In the genomic region with DNA sequence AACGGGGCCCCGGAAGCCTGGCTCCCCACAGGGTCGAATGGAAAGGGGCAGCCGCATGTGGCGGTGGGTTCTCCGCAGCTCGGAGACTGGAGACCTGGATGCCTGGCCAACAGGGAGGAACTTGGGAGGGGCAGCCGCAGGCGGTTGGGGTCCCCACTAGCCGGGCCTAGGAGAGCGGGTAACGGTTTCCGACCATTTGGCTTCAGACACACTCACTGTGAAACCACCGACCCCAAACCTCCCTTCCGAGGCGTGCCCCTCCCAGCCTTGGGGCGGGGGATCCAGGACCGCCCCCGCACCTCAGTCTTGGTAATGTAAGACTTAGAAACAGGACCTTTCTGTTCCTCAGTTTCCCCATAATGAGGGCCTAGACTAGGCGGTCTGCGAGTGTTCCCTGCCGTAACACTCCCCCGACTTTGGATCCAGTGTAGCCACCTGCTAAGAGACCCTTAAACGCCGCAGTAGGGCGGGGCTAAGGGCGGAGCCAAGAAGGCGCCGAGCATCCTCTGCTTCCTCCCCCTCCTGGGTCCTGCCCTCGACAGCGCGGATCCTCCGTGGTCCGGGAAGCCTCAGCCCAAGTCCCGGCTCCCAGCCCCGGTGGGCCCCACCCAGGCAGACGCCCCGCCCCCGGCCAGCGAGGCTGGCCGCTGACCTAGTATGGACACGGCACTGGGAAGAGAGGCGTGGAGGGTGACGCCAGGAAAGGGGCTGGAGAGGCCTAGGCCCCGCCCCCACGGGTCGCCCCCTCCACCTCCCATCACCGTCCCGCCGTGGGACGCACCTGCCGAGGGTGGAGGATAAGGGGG, we compare ENCODE assay signal across 8 cellular contexts. TPM values are rescaled to one million over a fixed set of nuclear protein-coding genes. Genes with fewer than 3 reads are reported as not detected.
DNase-seq lines count a peak whose midpoint lies in the region; ATAC-seq, FAIRE-seq and TF ChIP-seq lines count a peak whose summit lies in the region.

No MANE protein-coding gene starts in this region.

- H3K36me3 ChIP-seq in KOPT-K1 (ENCODE audit: insufficient read depth, low read length) (peaks cover 9% of the 10 kb centered on the region), mucosa of descending colon (ENCODE audit: low read depth) (no peaks in the 10 kb centered on the region)
- H3K36me3 ChIP-seq in effector memory CD4-positive, alpha-beta T cell (ENCODE audit: control insufficient read depth, insufficient read depth, low read length), result peaks cover 12% of the 10 kb centered on the region

- CTCF ChIA-PET in activated CD4-positive, alpha-beta memory T cell treated with anti-CD3 and anti-CD28 coated beads for 36 hours (lab: Charles Lee), result interaction anchor here (1.4 to 3.6 kb wide), 3 partner anchors 11 to 65 kb away, joined by 4 to 20 read pairs (median 5); partner anchors contain the start of gene MEN1

- peak overlapping the region; percentile 82 for H3K4me3 Mint-ChIP-seq in activated CD4-positive, alpha-beta memory T cell treated with anti-CD3 and anti-CD28 coated beads for 36 hours
- peak overlapping the region; percentile 86 for H3K4me3 Mint-ChIP-seq in stimulated activated memory B cell treated with anti-CD40 and anti-IgM and Interleukin-4, amounts not matched to agents 10 μg/mL and 1 μg/mL and 100 μg/mL, for 72 hours

- H3K9me3 ChIP-seq in KOPT-K1 (ENCODE audit: insufficient read depth, low read length, poor library complexity, severe bottlenecking) (no peaks in the 10 kb centered on the region), mucosa of descending colon (no peaks in the 10 kb centered on the region)
- no peaks in the 10 kb centered on the region for H3K9me3 ChIP-seq in effector memory CD4-positive, alpha-beta T cell (ENCODE audit: control insufficient read depth, low read length)

- peaks cover 8% of the 10 kb centered on the region for H3K27me3 Mint-ChIP-seq in activated CD4-positive, alpha-beta memory T cell treated with anti-CD3 and anti-CD28 coated beads for 36 hours
- H3K27me3 Mint-ChIP-seq in stimulated activated memory B cell treated with anti-CD40 and anti-IgM and Interleukin-4, amounts not matched to agents 10 μg/mL and 1 μg/mL and 100 μg/mL, for 72 hours, result no peaks in the 10 kb centered on the region

- H3K4me3 ChIP-seq in effector memory CD4-positive, alpha-beta T cell (ENCODE audit: insufficient read depth, low read depth, low read length, poor library complexity, severe bottlenecking), result peak overlapping the region; percentile 76
- H3K4me3 ChIP-seq in mucosa of descending colon, result no peak overlapping the region

- in situ Hi-C loops in Caki2 (cut with HindIII; ENCODE audit: low pct_unique_long_range_greater_than_20kb, low sequenced_read_pairs), result no loop called here

- peak; percentile 36 for ATAC-seq in mucosa of descending colon
- peak; percentile 64 for ATAC-seq in stimulated activated memory B cell treated with anti-CD40 and anti-IgM and Interleukin-4, amounts not matched to agents 10 μg/mL and 1 μg/mL and 100 μg/mL, for 72 hours
- ATAC-seq in HG02642 (IDR thresholded peaks at IDR 0.05; ENCODE audit: poor library complexity, unreplicated experiment), result no peak

- no peaks in the 10 kb centered on the region for H3K9me3 Mint-ChIP-seq in activated CD4-positive, alpha-beta memory T cell treated with anti-CD3 and anti-CD28 coated beads for 36 hours
- H3K9me3 Mint-ChIP-seq in stimulated activated memory B cell treated with anti-CD40 and anti-IgM and Interleukin-4, amounts not matched to agents 10 μg/mL and 1 μg/mL and 100 μg/mL, for 72 hours, result no peaks in the 10 kb centered on the region

- POLR2A ChIA-PET in activated CD4-positive, alpha-beta memory T cell treated with anti-CD3 and anti-CD28 coated beads for 36 hours (lab: Charles Lee), result interaction anchor here (1.7 kb wide), 1 partner anchor 12 kb away, joined by 6 read pairs; no protein-coding TSS in a partner anchor

- no peak for FAIRE-seq in HTR-8/SVneo (lab: Jason Lieb, UNC)

- H3K27me3 ChIP-seq in effector memory CD4-positive, alpha-beta T cell (replicated peaks; ENCODE audit: control insufficient read depth, insufficient read depth, low read length, poor library complexity, severe bottlenecking), result no peaks in the 10 kb centered on the region

- peaks cover 25% of the 10 kb centered on the region for H3K4me1 ChIP-seq in effector memory CD4-positive, alpha-beta T cell (ENCODE audit: control insufficient read depth, insufficient read depth, low read length, poor library complexity, severe bottlenecking)
- H3K4me1 ChIP-seq in mucosa of descending colon (ENCODE audit: low read depth), result peaks cover 28% of the 10 kb centered on the region

- peak overlapping the region; percentile 70 for H3K27ac Mint-ChIP-seq in activated CD4-positive, alpha-beta memory T cell treated with anti-CD3 and anti-CD28 coated beads for 36 hours
- peak overlapping the region; percentile 94 for H3K27ac Mint-ChIP-seq in stimulated activated memory B cell treated with anti-CD40 and anti-IgM and Interleukin-4, amounts not matched to agents 10 μg/mL and 1 μg/mL and 100 μg/mL, for 72 hours

- intact Hi-C loops in activated CD4-positive, alpha-beta memory T cell treated with anti-CD3 and anti-CD28 coated beads for 36 hours (cut with micrococcal nuclease), result loop anchor here (2.0 to 10.0 kb wide), 2 partner anchors 17 to 369 kb away; partner anchors contain the start of genes TM7SF2 and ZNHIT2
- intact Hi-C loops in mucosa of descending colon (cut with DNase I, micrococcal nuclease), result no loop called here

- DNase-seq in Caki2 (ENCODE audit: low read depth) (peak; percentile 61), mucosa of descending colon (peak; percentile 64 to 89 (median 78)), HTR-8/SVneo (ENCODE audit: insufficient read length, low spot score) (no peak)
- peak; percentile 69 for DNase-seq in activated CD4-positive, alpha-beta memory T cell treated with anti-CD3 and anti-CD28 coated beads for 36 hours
- peak; percentile 68 to 75 (median 73) for DNase-seq in effector memory CD4-positive, alpha-beta T cell

- H3K4me1 Mint-ChIP-seq in activated CD4-positive, alpha-beta memory T cell treated with anti-CD3 and anti-CD28 coated beads for 36 hours (ENCODE audit: low read depth), result peaks cover 23% of the 10 kb centered on the region
- H3K4me1 Mint-ChIP-seq in stimulated activated memory B cell treated with anti-CD40 and anti-IgM and Interleukin-4, amounts not matched to agents 10 μg/mL and 1 μg/mL and 100 μg/mL, for 72 hours, result peaks cover 62% of the 10 kb centered on the region

- no peak for TF ChIP-seq CTCF in mucosa of descending colon (IDR thresholded peaks at IDR 0.05)

- peaks cover 1% of the 10 kb centered on the region for H3K36me3 Mint-ChIP-seq in activated CD4-positive, alpha-beta memory T cell treated with anti-CD3 and anti-CD28 coated beads for 36 hours
- H3K36me3 Mint-ChIP-seq in stimulated activated memory B cell treated with anti-CD40 and anti-IgM and Interleukin-4, amounts not matched to agents 10 μg/mL and 1 μg/mL and 100 μg/mL, for 72 hours, result peaks cover 16% of the 10 kb centered on the region

- H3K27ac ChIP-seq in KOPT-K1 (ENCODE audit: low read depth, low read length, poor library complexity, severe bottlenecking), result peak overlapping the region; percentile 98
- peak overlapping the region; percentile 98 for H3K27ac ChIP-seq in effector memory CD4-positive, alpha-beta T cell (ENCODE audit: insufficient read depth, low read length, poor library complexity, severe bottlenecking)

RNA-seq across cellular contexts. Expression of gene RASGRP2, which starts 1.8 kb away (rescaled TPM):
- total RNA-seq in Caki2 (2014; rRNA removed; shearing (Covaris generic); ENCODE audit: low replicate concordance), result not detected in 2 replicates
- 1 to 10 TPM; 7.5 to 8.2 TPM for total RNA-seq in activated CD4-positive, alpha-beta memory T cell treated with anti-CD3 and anti-CD28 coated beads for 36 hours
- total RNA-seq in mucosa of descending colon, result 10 to 100 TPM in 1 of 3 donors, 1 to 10 TPM in 2; 3.3 to 25.6 (median 9.7) TPM

RNA-seq across cellular contexts. Expression of gene PYGM, which starts 14.0 kb away (rescaled TPM):
- 0.23 TPM in 1 of 2 replicates, not detected in the other for total RNA-seq in Caki2 (2014; rRNA removed; shearing (Covaris generic); ENCODE audit: low replicate concordance)
- total RNA-seq in activated CD4-positive, alpha-beta memory T cell treated with anti-CD3 and anti-CD28 coated beads for 36 hours, result 1 to 10 TPM in 1 of 2 experiments, under 1 TPM in 1; 0.94 to 1.6 TPM
- total RNA-seq in mucosa of descending colon, result 10 to 100 TPM in 1 of 3 donors, 1 to 10 TPM in 2; 2.0 to 21.1 (median 2.8) TPM

RNA-seq across cellular contexts. Expression of gene NRXN2, which starts 22.7 kb away (rescaled TPM):
- total RNA-seq in Caki2 (2014; rRNA removed; shearing (Covaris generic); ENCODE audit: low replicate concordance), result 2.2 and 22.7 TPM in 2 replicates
- under 1 TPM; 0.31 to 0.41 TPM for total RNA-seq in activated CD4-positive, alpha-beta memory T cell treated with anti-CD3 and anti-CD28 coated beads for 36 hours
- 10 to 100 TPM in 1 of 3 donors, 1 to 10 TPM in 2; 3.9 to 42.0 (median 6.9) TPM for total RNA-seq in mucosa of descending colon

RNA-seq across cellular contexts. Expression of gene SF1, which starts 32.6 kb away (rescaled TPM):
- 43.2 and 95.5 TPM in 2 replicates for total RNA-seq in Caki2 (2014; rRNA removed; shearing (Covaris generic); ENCODE audit: low replicate concordance)
- 100 to 1,000 TPM; 323 to 328 TPM for total RNA-seq in activated CD4-positive, alpha-beta memory T cell treated with anti-CD3 and anti-CD28 coated beads for 36 hours
- total RNA-seq in mucosa of descending colon, result 100 to 1,000 TPM; 223 to 317 (median 241) TPM

RNA-seq across cellular contexts. Expression of gene MAP4K2, which starts 57.3 kb away (rescaled TPM):
- total RNA-seq in Caki2 (2014; rRNA removed; shearing (Covaris generic); ENCODE audit: low replicate concordance), result 12.9 and 14.4 TPM in 2 replicates
- 10 to 100 TPM; 83.3 to 85.8 TPM for total RNA-seq in activated CD4-positive, alpha-beta memory T cell treated with anti-CD3 and anti-CD28 coated beads for 36 hours
- total RNA-seq in mucosa of descending colon, result 10 to 100 TPM in 2 of 3 donors, 1 to 10 TPM in 1; 8.7 to 16.8 (median 14.1) TPM
